ENCODE assay signal across 8 cellular contexts in genomic region chr5:56951946-56952691, GRCh38. TPM values are rescaled to one million over a fixed set of nuclear protein-coding genes. Genes with fewer than 3 reads are reported as not detected.
DNase-seq lines count a peak whose midpoint lies in the region; ATAC-seq and TF ChIP-seq lines count a peak whose summit lies in the region.

Gene MIER3, minus strand, starts transcription at chr5:56952123. Its CDS starts 21 bp downstream, at chr5:56952102.

- no peaks in the 10 kb centered on the region for H3F3A ChIP-seq in PC-9 (ENCODE audit: insufficient read depth, low read depth)

- H3K27ac ChIP-seq in PC-9: no peak within 1 kb of the TSS
- H3K27ac ChIP-seq in esophagus squamous epithelium: peak within 1 kb of the TSS; percentile 87 to 93 (median 92)

- H3K9me3 ChIP-seq in PC-9 (ENCODE audit: insufficient read depth, low read depth) (no peaks in the 10 kb centered on the region), esophagus squamous epithelium (no peaks in the 10 kb centered on the region)

- H3K79me2 ChIP-seq in PC-9 (ENCODE audit: low read depth): peaks cover 19% of the 10 kb centered on the region

- no peaks in the 10 kb centered on the region; the same call in 1 of the 2 replicates for H4K20me1 ChIP-seq in PC-9 (ENCODE audit: insufficient read depth)

- H3K27me3 Mint-ChIP-seq in activated T-cell treated with anti-CD3 and anti-CD28 coated beads, Interleukin-2, amount 50 U/mL, for 24 hours: peaks cover 30% of the 10 kb centered on the region
- peaks cover 0 to 5% (median 0%) of the 10 kb centered on the region in 3 donors for H3K27me3 Mint-ChIP-seq in naive B cell
- no peaks in the 10 kb centered on the region for H3K27me3 Mint-ChIP-seq in stimulated activated memory B cell treated with anti-CD40 and anti-IgM and Interleukin-4, amounts not matched to agents 10 μg/mL and 1 μg/mL and 100 μg/mL, for 72 hours

- intact Hi-C loops in PC-9 (cut with micrococcal nuclease; ENCODE audit: unreplicated experiment): loop anchor here (1.0 to 5.0 kb wide), 4 partner anchors 40 to 186 kb away; no protein-coding TSS in a partner anchor
- intact Hi-C loops in esophagus squamous epithelium (cut with DNase I): no loop called here

- TF ChIP-seq POLR2A in esophagus squamous epithelium (IDR thresholded peaks at IDR 0.05): peak in 1 of 4 donors; percentile 24

- H3K36me3 Mint-ChIP-seq in activated T-cell treated with anti-CD3 and anti-CD28 coated beads, Interleukin-2, amount 50 U/mL, for 24 hours (ENCODE audit: low read depth): peaks cover 30% of the 10 kb centered on the region
- no peaks in the 10 kb centered on the region for H3K36me3 Mint-ChIP-seq in naive B cell
- no peaks in the 10 kb centered on the region for H3K36me3 Mint-ChIP-seq in stimulated activated memory B cell treated with anti-CD40 and anti-IgM and Interleukin-4, amounts not matched to agents 10 μg/mL and 1 μg/mL and 100 μg/mL, for 72 hours

- peak within 1 kb of the TSS; percentile 86 for H3K27ac Mint-ChIP-seq in activated T-cell treated with anti-CD3 and anti-CD28 coated beads, Interleukin-2, amount 50 U/mL, for 24 hours
- peak within 1 kb of the TSS in 5 of 6 donors; percentile 77 to 98 (median 90) for H3K27ac Mint-ChIP-seq in naive B cell
- peak within 1 kb of the TSS; percentile 65 for H3K27ac Mint-ChIP-seq in stimulated activated memory B cell treated with anti-CD40 and anti-IgM and Interleukin-4, amounts not matched to agents 10 μg/mL and 1 μg/mL and 100 μg/mL, for 72 hours

- CTCF ChIA-PET in PC-9 (lab: Charles Lee): no interaction called here

- no peaks in the 10 kb centered on the region for H3K9me2 ChIP-seq in PC-9 (ENCODE audit: insufficient read depth)

- WGBS in esophagus squamous epithelium, 2 donors: 0% methylated on average over 2 to 16 of the region's 89 CpGs

- H3K4me1 Mint-ChIP-seq in activated T-cell treated with anti-CD3 and anti-CD28 coated beads, Interleukin-2, amount 50 U/mL, for 24 hours (ENCODE audit: low read depth): peaks cover 26% of the 10 kb centered on the region
- H3K4me1 Mint-ChIP-seq in naive B cell: peaks cover 19 to 27% (median 21%) of the 10 kb centered on the region in 3 donors
- peaks cover 31% of the 10 kb centered on the region for H3K4me1 Mint-ChIP-seq in stimulated activated memory B cell treated with anti-CD40 and anti-IgM and Interleukin-4, amounts not matched to agents 10 μg/mL and 1 μg/mL and 100 μg/mL, for 72 hours

- peak within 1 kb of the TSS; percentile 91 for H2AFZ ChIP-seq in PC-9

- H3K9me3 Mint-ChIP-seq in activated T-cell treated with anti-CD3 and anti-CD28 coated beads, Interleukin-2, amount 50 U/mL, for 24 hours: no peaks in the 10 kb centered on the region
- no peaks in the 10 kb centered on the region for H3K9me3 Mint-ChIP-seq in naive B cell
- H3K9me3 Mint-ChIP-seq in stimulated activated memory B cell treated with anti-CD40 and anti-IgM and Interleukin-4, amounts not matched to agents 10 μg/mL and 1 μg/mL and 100 μg/mL, for 72 hours: no peaks in the 10 kb centered on the region

- peak; percentile 95 for ATAC-seq in GM19455 (IDR thresholded peaks at IDR 0.05; ENCODE audit: unreplicated experiment)
- ATAC-seq in HG03575 (IDR thresholded peaks at IDR 0.05; ENCODE audit: extremely low read depth, insufficient number of reproducible peaks, low FRiP score, unreplicated experiment): peak; percentile 68
- ATAC-seq in naive B cell (ENCODE audit: low read depth in 2 of 2): peak; percentile 92
- ATAC-seq in stimulated activated memory B cell treated with anti-CD40 and anti-IgM and Interleukin-4, amounts not matched to agents 10 μg/mL and 1 μg/mL and 100 μg/mL, for 72 hours: peak; percentile 97

- no peak for TF ChIP-seq CTCF in PC-9 (conservative IDR thresholded peaks at IDR 0.05)
- no peak for TF ChIP-seq CTCF in esophagus squamous epithelium (IDR thresholded peaks at IDR 0.05)

- peak; percentile 68 for DNase-seq in COLO668 (lab: John Stamatoyannopoulos, UW; ENCODE audit: unreplicated experiment)
- DNase-seq in PC-9: peak in 1 of 2 experiments; percentile 73
- peak; percentile 86 for DNase-seq in activated T-cell treated with anti-CD3 and anti-CD28 coated beads, Interleukin-2, amount 50 U/mL, for 24 hours
- DNase-seq in esophagus squamous epithelium (lab: John Stamatoyannopoulos, UW): no peak
- DNase-seq in naive B cell: peak; percentile 80

- 0 out of 2 replicates have a peak, but pooled peaks cover 5% of the 10 kb centered on the region for H3K4me1 ChIP-seq in PC-9 (replicated peaks; ENCODE audit: insufficient read depth)
- peaks cover 0 to 24% (median 8%) of the 10 kb centered on the region in 3 donors for H3K4me1 ChIP-seq in esophagus squamous epithelium

- POLR2A ChIA-PET in PC-9 (lab: Charles Lee; ENCODE audit: unreplicated experiment): no interaction called here

- BruUV-seq in PC-9 (replicated peaks; lab: Mats Ljungman, UMichigan): no TSS peak

- H3K4me3 ChIP-seq in PC-9 (peak within 1 kb of the TSS; percentile 92), esophagus squamous epithelium (peak within 1 kb of the TSS; percentile 79 to 98 (median 90))

- no peaks in the 10 kb centered on the region for H3K27me3 ChIP-seq in PC-9 (ENCODE audit: insufficient read depth, low read depth)
- H3K27me3 ChIP-seq in esophagus squamous epithelium: peaks cover 0 to 19% (median 0%) of the 10 kb centered on the region in 4 donors

- H3K4me3 Mint-ChIP-seq in activated T-cell treated with anti-CD3 and anti-CD28 coated beads, Interleukin-2, amount 50 U/mL, for 24 hours: peak within 1 kb of the TSS; percentile 93
- peak within 1 kb of the TSS; percentile 92 to 97 (median 95) for H3K4me3 Mint-ChIP-seq in naive B cell
- H3K4me3 Mint-ChIP-seq in stimulated activated memory B cell treated with anti-CD40 and anti-IgM and Interleukin-4, amounts not matched to agents 10 μg/mL and 1 μg/mL and 100 μg/mL, for 72 hours: peak within 1 kb of the TSS; percentile 90

- peak within 1 kb of the TSS; percentile 97 for H3K4me2 ChIP-seq in PC-9

- H3K36me3 ChIP-seq in PC-9 (ENCODE audit: low read depth) (0 out of 2 replicates have a peak, but pooled peaks cover 2% of the 10 kb centered on the region), esophagus squamous epithelium (peaks cover 0 to 17% (median 0%) of the 10 kb centered on the region in 3 donors)

RNA-seq across cellular contexts. Expression of gene MIER3, which starts in this region (rescaled TPM):
- total RNA-seq in PC-9 (2021): 16.4 and 17.3 TPM in 2 replicates
- total RNA-seq in esophagus squamous epithelium: 10 to 100 TPM; 13.0 to 26.1 (median 25.5) TPM
- 10 to 100 TPM in 3 of 6 donors, 1 to 10 TPM in 3; 8.1 to 14.2 (median 9.8) TPM for polyA plus RNA-seq in naive B cell (ENCODE audit: low read depth in 6 of 6)
